Comparison of ENCODE assay signal across 39 cellular contexts in the genomic region with DNA sequence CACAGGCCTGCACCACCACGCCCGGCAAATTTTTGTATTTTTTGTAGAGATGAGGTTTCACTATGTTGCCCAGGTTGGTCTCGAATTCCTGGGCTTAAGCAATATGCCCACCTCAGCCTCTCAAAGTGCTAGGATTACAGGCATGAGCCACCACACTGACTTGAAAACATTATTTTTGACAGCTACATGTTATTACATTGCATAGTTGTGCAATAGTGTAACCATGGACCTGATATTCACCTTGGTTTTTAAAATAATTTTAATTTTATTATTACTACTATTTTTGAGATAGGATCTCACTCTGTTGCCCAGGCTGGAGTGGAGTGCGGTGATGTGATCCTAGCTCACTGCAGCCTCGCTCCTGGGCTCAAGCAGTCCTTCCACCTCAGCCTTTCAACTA.
"Had no signal": no experiment of that assay in that cellular context is flagged by ENCODE, and none has a peak within 500 bp of the region (broad histone marks: within the 10 kb centered on the region; RNA-seq: fewer than 3 reads in every experiment).

No MANE protein-coding gene starts in this region.

- H3K27me3 Mint-ChIP-seq: activated naive CD4-positive, alpha-beta T cell treated with anti-CD3 and anti-CD28 coated beads, Interleukin-2, amount 10 ng/mL, durations not matched to agents 7 days and 5 days; activated naive CD4-positive, alpha-beta T cell treated with anti-CD3 and anti-CD28 coated beads, Interleukin-2, amount 50 U/mL, for 24 hours; activated naive CD8-positive, alpha-beta T cell; activated naive CD8-positive, alpha-beta T cell treated with anti-CD3 and anti-CD28 coated beads for 36 hours; activated naive CD8-positive, alpha-beta T cell treated with anti-CD3 and anti-CD28 coated beads, Interleukin-2, amount 10 ng/mL, durations not matched to agents 7 days and 5 days; activated naive CD8-positive, alpha-beta T cell treated with anti-CD3 and anti-CD28 coated beads, Interleukin-2, amount 50 U/mL, for 24 hours; activated T-helper 17 cell treated with anti-CD3 and anti-CD28 coated beads, Interleukin-2, amount 50 U/mL, for 72 hours; brain; central memory CD8-positive, alpha-beta T cell had no signal

- H3K9me3 Mint-ChIP-seq: activated naive CD4-positive, alpha-beta T cell treated with anti-CD3 and anti-CD28 coated beads for 36 hours; activated naive CD4-positive, alpha-beta T cell treated with anti-CD3 and anti-CD28 coated beads, Interleukin-2, amount 10 ng/mL, durations not matched to agents 7 days and 5 days; activated naive CD4-positive, alpha-beta T cell treated with anti-CD3 and anti-CD28 coated beads, Interleukin-2, amount 50 U/mL, for 24 hours; activated naive CD4-positive, alpha-beta T cell treated with anti-CD3 and anti-CD28 coated beads, Interleukin-2, amount 50 U/mL, for 72 hours; activated naive CD8-positive, alpha-beta T cell treated with anti-CD3 and anti-CD28 coated beads for 36 hours; activated naive CD8-positive, alpha-beta T cell treated with anti-CD3 and anti-CD28 coated beads, Interleukin-2, amount 10 ng/mL, durations not matched to agents 7 days and 5 days; activated naive CD8-positive, alpha-beta T cell treated with anti-CD3 and anti-CD28 coated beads, Interleukin-2, amount 50 U/mL, for 24 hours; activated T-cell treated with anti-CD3 and anti-CD28 coated beads, Interleukin-2, amount 50 U/mL, for 4 hours; activated T-cell treated with anti-CD3 and anti-CD28 coated beads, Interleukin-2, amount 50 U/mL, for 72 hours; activated T-helper 1 cell treated with anti-CD3 and anti-CD28 coated beads, Interleukin-12 subunit alpha, Interleukin-12 subunit beta, Interleukin-2, Interleukin-4 antibody, amounts not matched to agents 30 ng/mL and 10 ng/mL and 1 ng/mL, durations not matched to agents 14 hours and 24 hours and 36 hours; activated T-helper 17 cell treated with anti-CD3 and anti-CD28 coated beads, Interleukin-2, amount 50 U/mL, for 72 hours; activated T-helper 2 cell treated with anti-CD3 and anti-CD28 coated beads, Interferon-gamma antibody, Interleukin-2, Interleukin-4, amounts not matched to agents 10 μg/mL and 5 μg/mL and 100 μg/mL, durations not matched to agents 14 hours and 24 hours and 36 hours; central memory CD8-positive, alpha-beta T cell had no signal

- H3K27me3 ChIP-seq: adrenal gland, ascending aorta, body of pancreas, brain microvascular endothelial cell, breast epithelium, cardiac muscle cell had no signal

- H3K27ac ChIP-seq: adrenal gland, ascending aorta, body of pancreas, brain microvascular endothelial cell, breast epithelium had no signal

- H3K36me3 Mint-ChIP-seq: activated naive CD4-positive, alpha-beta T cell treated with anti-CD3 and anti-CD28 coated beads, Interleukin-2, amount 10 ng/mL, durations not matched to agents 7 days and 5 days; activated naive CD4-positive, alpha-beta T cell treated with anti-CD3 and anti-CD28 coated beads, Interleukin-2, amount 50 U/mL, for 24 hours; activated naive CD4-positive, alpha-beta T cell treated with anti-CD3 and anti-CD28 coated beads, Interleukin-2, amount 50 U/mL, for 72 hours; activated naive CD8-positive, alpha-beta T cell treated with anti-CD3 and anti-CD28 coated beads for 36 hours; activated naive CD8-positive, alpha-beta T cell treated with anti-CD3 and anti-CD28 coated beads, Interleukin-2, amount 10 ng/mL, durations not matched to agents 7 days and 5 days had no signal

- H3K4me3 Mint-ChIP-seq: activated naive CD4-positive, alpha-beta T cell treated with anti-CD3 and anti-CD28 coated beads for 36 hours; activated naive CD4-positive, alpha-beta T cell treated with anti-CD3 and anti-CD28 coated beads, Interleukin-2, amount 10 ng/mL, durations not matched to agents 7 days and 5 days; activated naive CD4-positive, alpha-beta T cell treated with anti-CD3 and anti-CD28 coated beads, Interleukin-2, amount 50 U/mL, for 24 hours; activated naive CD8-positive, alpha-beta T cell; activated naive CD8-positive, alpha-beta T cell treated with anti-CD3 and anti-CD28 coated beads for 36 hours; activated naive CD8-positive, alpha-beta T cell treated with anti-CD3 and anti-CD28 coated beads, Interleukin-2, amount 10 ng/mL, durations not matched to agents 7 days and 5 days; activated naive CD8-positive, alpha-beta T cell treated with anti-CD3 and anti-CD28 coated beads, Interleukin-2, amount 50 U/mL, for 24 hours; activated T-cell treated with anti-CD3 and anti-CD28 coated beads, Interleukin-2, amount 50 U/mL, for 4 hours; activated T-cell treated with anti-CD3 and anti-CD28 coated beads, Interleukin-2, amount 50 U/mL, for 72 hours; activated T-helper 1 cell treated with anti-CD3 and anti-CD28 coated beads, Interleukin-12 subunit alpha, Interleukin-12 subunit beta, Interleukin-2, Interleukin-4 antibody, amounts not matched to agents 30 ng/mL and 10 ng/mL and 1 ng/mL, durations not matched to agents 14 hours and 24 hours and 36 hours; activated T-helper 17 cell treated with anti-CD3 and anti-CD28 coated beads, Interleukin-2, amount 50 U/mL, for 72 hours; brain; central memory CD8-positive, alpha-beta T cell had no signal

- H3K27ac Mint-ChIP-seq: activated naive CD4-positive, alpha-beta T cell treated with anti-CD3 and anti-CD28 coated beads for 36 hours; activated naive CD4-positive, alpha-beta T cell treated with anti-CD3 and anti-CD28 coated beads, Interleukin-2, amount 10 ng/mL, durations not matched to agents 7 days and 5 days; activated naive CD4-positive, alpha-beta T cell treated with anti-CD3 and anti-CD28 coated beads, Interleukin-2, amount 50 U/mL, for 24 hours; activated naive CD4-positive, alpha-beta T cell treated with anti-CD3 and anti-CD28 coated beads, Interleukin-2, amount 50 U/mL, for 72 hours; activated naive CD8-positive, alpha-beta T cell; activated naive CD8-positive, alpha-beta T cell treated with anti-CD3 and anti-CD28 coated beads for 36 hours; activated naive CD8-positive, alpha-beta T cell treated with anti-CD3 and anti-CD28 coated beads, Interleukin-2, amount 10 ng/mL, durations not matched to agents 7 days and 5 days; activated naive CD8-positive, alpha-beta T cell treated with anti-CD3 and anti-CD28 coated beads, Interleukin-2, amount 50 U/mL, for 24 hours; activated T-cell treated with anti-CD3 and anti-CD28 coated beads, Interleukin-2, amount 50 U/mL, for 72 hours; activated T-helper 1 cell treated with anti-CD3 and anti-CD28 coated beads, Interleukin-12 subunit alpha, Interleukin-12 subunit beta, Interleukin-2, Interleukin-4 antibody, amounts not matched to agents 30 ng/mL and 10 ng/mL and 1 ng/mL, durations not matched to agents 14 hours and 24 hours and 36 hours; activated T-helper 17 cell treated with anti-CD3 and anti-CD28 coated beads, Interleukin-2, amount 50 U/mL, for 72 hours; activated T-helper 2 cell treated with anti-CD3 and anti-CD28 coated beads, Interferon-gamma antibody, Interleukin-2, Interleukin-4, amounts not matched to agents 10 μg/mL and 5 μg/mL and 100 μg/mL, durations not matched to agents 14 hours and 24 hours and 36 hours had no signal

- ATAC-seq: activated naive CD4-positive, alpha-beta T cell treated with anti-CD3 and anti-CD28 coated beads, Interleukin-2, amount 50 U/mL, for 72 hours; activated naive CD8-positive, alpha-beta T cell treated with anti-CD3 and anti-CD28 coated beads, Interleukin-2, amount 50 U/mL, for 24 hours; activated T-cell treated with anti-CD3 and anti-CD28 coated beads, Interleukin-2, amount 50 U/mL, for 4 hours; activated T-cell treated with anti-CD3 and anti-CD28 coated beads, Interleukin-2, amount 50 U/mL, for 72 hours; activated T-helper 17 cell treated with anti-CD3 and anti-CD28 coated beads, Interleukin-2, amount 50 U/mL, for 72 hours; body of pancreas had no signal

- H3K4me1 ChIP-seq: breast epithelium had no signal

- H3K9me3 ChIP-seq: adrenal gland, ascending aorta, body of pancreas, breast epithelium had no signal

- H3K4me1 Mint-ChIP-seq: activated naive CD4-positive, alpha-beta T cell treated with anti-CD3 and anti-CD28 coated beads, Interleukin-2, amount 10 ng/mL, durations not matched to agents 7 days and 5 days; activated naive CD8-positive, alpha-beta T cell treated with anti-CD3 and anti-CD28 coated beads, Interleukin-2, amount 10 ng/mL, durations not matched to agents 7 days and 5 days; activated T-helper 17 cell treated with anti-CD3 and anti-CD28 coated beads, Interleukin-2, amount 50 U/mL, for 72 hours had no signal

- H3K36me3 ChIP-seq: adrenal gland, ascending aorta, brain microvascular endothelial cell, breast epithelium, cardiac muscle cell had no signal

- DNase-seq: activated effector memory CD4-positive, alpha-beta T cell treated with anti-CD3 and anti-CD28 coated beads, Interleukin-2, amount 50 U/mL, for 16 hours; activated effector memory CD4-positive, alpha-beta T cell treated with Interleukin-2 at 50 U/mL for 16 hours; activated gamma-delta T cell; activated gamma-delta T cell treated with Interleukin-2 at 50 U/mL for 16 hours; activated naive CD4-positive, alpha-beta T cell; activated naive CD4-positive, alpha-beta T cell treated with anti-CD3 and anti-CD28 coated beads for 36 hours; activated naive CD4-positive, alpha-beta T cell treated with anti-CD3 and anti-CD28 coated beads, Interleukin-2, amount 10 ng/mL, durations not matched to agents 7 days and 5 days; activated naive CD4-positive, alpha-beta T cell treated with anti-CD3 and anti-CD28 coated beads, Interleukin-2, amount 50 U/mL, for 16 hours; activated naive CD4-positive, alpha-beta T cell treated with Interleukin-2 at 50 U/mL for 16 hours; activated naive CD8-positive, alpha-beta T cell treated with anti-CD3 and anti-CD28 coated beads for 36 hours; activated naive CD8-positive, alpha-beta T cell treated with anti-CD3 and anti-CD28 coated beads, Interleukin-2, amount 10 ng/mL, durations not matched to agents 7 days and 5 days; activated naive CD8-positive, alpha-beta T cell treated with anti-CD3 and anti-CD28 coated beads, Interleukin-2, amount 50 U/mL, for 24 hours; activated T-cell treated with anti-CD3 and anti-CD28 coated beads, Interleukin-2, amount 50 U/mL, for 4 hours; activated T-cell treated with anti-CD3 and anti-CD28 coated beads, Interleukin-2, amount 50 U/mL, for 48 hours; activated T-cell treated with anti-CD3 and anti-CD28 coated beads, Interleukin-2, amount 50 U/mL, for 72 hours; adrenal gland; amniotic stem cell; amygdala; anterior cingulate cortex; aorta; body of pancreas; brain microvascular endothelial cell; caudate nucleus; central memory CD4-positive, alpha-beta T cell; cerebellar nuclear complex had no signal

- FAIRE-seq: astrocyte, bronchial epithelial cell, colon had no signal

- H3K4me3 ChIP-seq: adrenal gland, ascending aorta, body of pancreas, breast epithelium, cardiac muscle cell had no signal
